ENCODE assay signal across 8 cellular contexts in genomic region chr10:11823122-11823988, GRCh38. TPM values are rescaled to one million over a fixed set of nuclear protein-coding genes. Genes with fewer than 3 reads are reported as not detected.
DNase-seq lines count a peak whose midpoint lies in the region; ATAC-seq, FAIRE-seq and TF ChIP-seq lines count a peak whose summit lies in the region.

A gene with protein sequence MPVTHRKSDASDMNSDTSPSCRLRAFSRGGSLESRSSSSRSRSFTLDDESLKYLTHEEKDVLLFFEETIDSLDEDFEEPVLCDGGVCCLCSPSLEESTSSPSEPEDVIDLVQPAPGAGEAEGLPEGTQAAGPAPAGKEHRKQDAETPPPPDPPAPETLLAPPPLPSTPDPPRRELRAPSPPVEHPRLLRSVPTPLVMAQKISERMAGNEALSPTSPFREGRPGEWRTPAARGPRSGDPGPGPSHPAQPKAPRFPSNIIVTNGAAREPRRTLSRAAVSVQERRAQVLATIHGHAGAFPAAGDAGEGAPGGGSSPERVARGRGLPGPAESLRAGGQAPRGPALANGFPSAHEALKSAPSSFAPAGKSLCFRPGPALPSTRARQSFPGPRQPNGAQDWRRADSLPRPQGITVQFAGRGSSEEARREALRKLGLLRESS (plus strand): TSS chr10:11823356. CDS start chr10:11852078, 28,722 bp downstream.

- 0 to 40% methylated on average over 1 to 2 of the region's 114 CpGs for WGBS in gastroesophageal sphincter (ENCODE audit: low coverage in 1 of 2), 2 donors
- WGBS in pancreas, 2 donors: 0 to 1% methylated on average over 74 to 114 of the region's 114 CpGs

- H3K36me3 ChIP-seq in A673 (ENCODE audit: insufficient read depth, low read length, poor library complexity, severe bottlenecking) (no peaks in the 10 kb centered on the region), gastroesophageal sphincter (no peaks in the 10 kb centered on the region), pancreas (no peaks in the 10 kb centered on the region)

- POLR2A ChIA-PET in A673 (lab: Charles Lee; ENCODE audit: low non-redundant PET): no interaction called here

- TF ChIP-seq POLR2A in gastroesophageal sphincter (IDR thresholded peaks at IDR 0.05): peak; percentile 40 to 52

- H3K9me3 Mint-ChIP-seq in activated T-helper 2 cell treated with anti-CD3 and anti-CD28 coated beads, Interferon-gamma antibody, Interleukin-2, Interleukin-4, amounts not matched to agents 10 μg/mL and 5 μg/mL and 100 μg/mL, durations not matched to agents 14 hours and 24 hours and 36 hours: no peaks in the 10 kb centered on the region

- no peaks in the 10 kb centered on the region for H3K36me3 Mint-ChIP-seq in activated T-helper 2 cell treated with anti-CD3 and anti-CD28 coated beads, Interferon-gamma antibody, Interleukin-2, Interleukin-4, amounts not matched to agents 10 μg/mL and 5 μg/mL and 100 μg/mL, durations not matched to agents 14 hours and 24 hours and 36 hours (ENCODE audit: low read depth)

- H3K4me1 ChIP-seq in A673 (ENCODE audit: insufficient read depth, low read length, poor library complexity, severe bottlenecking) (peaks cover 38% of the 10 kb centered on the region), gastroesophageal sphincter (peaks cover 0 to 21% (median 0%) of the 10 kb centered on the region in 3 donors), pancreas (peaks cover 0 to 10% (median 9%) of the 10 kb centered on the region in 3 donors)

- DNase-seq in A673 (ENCODE audit: low spot score): peak; percentile 86
- peak; percentile 44 for DNase-seq in GM19239 (ENCODE audit: insufficient read length, low spot score)
- peak; percentile 41 for DNase-seq in NCI-H774 (lab: John Stamatoyannopoulos, UW)
- DNase-seq in activated T-helper 2 cell treated with anti-CD3 and anti-CD28 coated beads, Interferon-gamma antibody, Interleukin-2, Interleukin-4, amounts not matched to agents 10 μg/mL and 5 μg/mL and 100 μg/mL, durations not matched to agents 14 hours and 24 hours and 36 hours (ENCODE audit: low spot score): peak; percentile 13
- DNase-seq in pancreas: peak; percentile 50 to 88 (median 66)
- DNase-seq in T-helper 9 cell: no peak

- intact Hi-C loops in A673 (cut with micrococcal nuclease; ENCODE audit: unreplicated experiment) (loop anchor here (5.0 kb wide), 1 partner anchor 36 kb away; no protein-coding TSS in a partner anchor), pancreas (cut with DNase I) (no loop called here)
- intact Hi-C loops in activated T-helper 2 cell treated with anti-CD3 and anti-CD28 coated beads, Interferon-gamma antibody, Interleukin-2, Interleukin-4, amounts not matched to agents 10 μg/mL and 5 μg/mL and 100 μg/mL, durations not matched to agents 14 hours and 24 hours and 36 hours (cut with micrococcal nuclease): loop anchor here (5.0 kb wide), 1 partner anchor 39 kb away; no protein-coding TSS in a partner anchor

- TF ChIP-seq EP300 in gastroesophageal sphincter (IDR thresholded peaks at IDR 0.05): no peak

- H3K27me3 ChIP-seq in A673 (replicated peaks; ENCODE audit: insufficient read depth, low read depth, low read length, poor library complexity): no peaks in the 10 kb centered on the region
- peaks cover 74% of the 10 kb centered on the region for H3K27me3 ChIP-seq in gastroesophageal sphincter
- H3K27me3 ChIP-seq in pancreas: no peaks in the 10 kb centered on the region

- H3K4me3 ChIP-seq in A673 (ENCODE audit: low read depth, low read length, poor library complexity, severe bottlenecking) (peak within 1 kb of the TSS; percentile 99), gastroesophageal sphincter (peak within 1 kb of the TSS; percentile 40 to 71), pancreas (peak within 1 kb of the TSS; percentile 51 to 94 (median 86))

- no peaks in the 10 kb centered on the region for H3K9me3 ChIP-seq in A673 (ENCODE audit: low read depth, low read length, poor library complexity, severe bottlenecking)
- no peaks in the 10 kb centered on the region for H3K9me3 ChIP-seq in gastroesophageal sphincter
- H3K9me3 ChIP-seq in pancreas: no peaks in the 10 kb centered on the region

- 0 out of 2 replicates have a peak, but pooled peaks have one; percentile 12 for TF ChIP-seq CTCF in A673 (conservative IDR thresholded peaks at IDR 0.05; ENCODE audit: low read depth, low read length)
- TF ChIP-seq CTCF in gastroesophageal sphincter (IDR thresholded peaks at IDR 0.05): no peak
- no peak for TF ChIP-seq CTCF in pancreas (IDR thresholded peaks at IDR 0.05)

- FAIRE-seq in GM19239 (lab: Jason Lieb, UNC): no peak
- FAIRE-seq in pancreas (lab: Jason Lieb, UNC): no peak

- H3K27ac Mint-ChIP-seq in activated T-helper 2 cell treated with anti-CD3 and anti-CD28 coated beads, Interferon-gamma antibody, Interleukin-2, Interleukin-4, amounts not matched to agents 10 μg/mL and 5 μg/mL and 100 μg/mL, durations not matched to agents 14 hours and 24 hours and 36 hours: no peak within 1 kb of the TSS

- CTCF ChIA-PET in A673 (lab: Charles Lee): no interaction called here

- peak within 1 kb of the TSS; percentile 66 for H3K4me3 Mint-ChIP-seq in activated T-helper 2 cell treated with anti-CD3 and anti-CD28 coated beads, Interferon-gamma antibody, Interleukin-2, Interleukin-4, amounts not matched to agents 10 μg/mL and 5 μg/mL and 100 μg/mL, durations not matched to agents 14 hours and 24 hours and 36 hours (ENCODE audit: low read depth)

- H3K27ac ChIP-seq in A673 (ENCODE audit: low read depth, low read length, poor library complexity, severe bottlenecking): peak within 1 kb of the TSS; percentile 90
- peak within 1 kb of the TSS in 3 of 4 donors; percentile 33 to 67 (median 49) for H3K27ac ChIP-seq in gastroesophageal sphincter
- H3K27ac ChIP-seq in pancreas: peak within 1 kb of the TSS; percentile 63 to 85 (median 81)

- peaks cover 5% of the 10 kb centered on the region for H3K4me1 Mint-ChIP-seq in activated T-helper 2 cell treated with anti-CD3 and anti-CD28 coated beads, Interferon-gamma antibody, Interleukin-2, Interleukin-4, amounts not matched to agents 10 μg/mL and 5 μg/mL and 100 μg/mL, durations not matched to agents 14 hours and 24 hours and 36 hours (ENCODE audit: low read depth)

- ATAC-seq in gastroesophageal sphincter (peak; percentile 69), pancreas (peak; percentile 89 to 92 (median 90)), GM18873 (IDR thresholded peaks at IDR 0.05; ENCODE audit: low FRiP score, unreplicated experiment) (no peak)

- BruUV-seq in A673 (replicated peaks; lab: Mats Ljungman, UMichigan): no TSS peak

- peaks cover 48% of the 10 kb centered on the region for H3K27me3 Mint-ChIP-seq in activated T-helper 2 cell treated with anti-CD3 and anti-CD28 coated beads, Interferon-gamma antibody, Interleukin-2, Interleukin-4, amounts not matched to agents 10 μg/mL and 5 μg/mL and 100 μg/mL, durations not matched to agents 14 hours and 24 hours and 36 hours (ENCODE audit: low read depth)

RNA-seq across cellular contexts. Expression of the gene that starts here (rescaled TPM):
- total RNA-seq in A673 (2021) (37.1 and 40.4 TPM in 2 replicates), gastroesophageal sphincter (10 to 100 TPM in 1 of 4 donors, 1 to 10 TPM in 2, under 1 TPM in 1; 0.62 to 10.3 (median 1.8) TPM), pancreas (10 to 100 TPM in 3 of 6 donors, 1 to 10 TPM in 3; 5.7 to 21.2 (median 11.1) TPM)
- 0.37 and 0.39 TPM in 2 replicates for total RNA-seq in activated T-helper 2 cell treated with anti-CD3 and anti-CD28 coated beads, Interferon-gamma antibody, Interleukin-2, Interleukin-4, amounts not matched to agents 10 μg/mL and 5 μg/mL and 100 μg/mL, durations not matched to agents 14 hours and 24 hours and 36 hours
- polyA plus RNA-seq in pancreas: 10 to 100 TPM in 1 of 2 donors, 1 to 10 TPM in 1; 8.1 to 12.4 TPM

Comparison
In these comparisons a context has a peak if more than half of its experiments do, and no peak if none do; other contexts are left out.
1. Peak in DNase-seq in activated T-helper 2 cell treated with anti-CD3 and anti-CD28 coated beads, Interferon-gamma antibody, Interleukin-2, Interleukin-4, amounts not matched to agents 10 μg/mL and 5 μg/mL and 100 μg/mL, durations not matched to agents 14 hours and 24 hours and 36 hours; RNA of the gene not detected or under 1 TPM.
2. intact Hi-C loops: an anchor here in A673 (5.0 kb wide) and activated T-helper 2 cell treated with anti-CD3 and anti-CD28 coated beads, Interferon-gamma antibody, Interleukin-2, Interleukin-4, amounts not matched to agents 10 μg/mL and 5 μg/mL and 100 μg/mL, durations not matched to agents 14 hours and 24 hours and 36 hours (5.0 kb wide); none called in pancreas.